In the genomic region with DNA sequence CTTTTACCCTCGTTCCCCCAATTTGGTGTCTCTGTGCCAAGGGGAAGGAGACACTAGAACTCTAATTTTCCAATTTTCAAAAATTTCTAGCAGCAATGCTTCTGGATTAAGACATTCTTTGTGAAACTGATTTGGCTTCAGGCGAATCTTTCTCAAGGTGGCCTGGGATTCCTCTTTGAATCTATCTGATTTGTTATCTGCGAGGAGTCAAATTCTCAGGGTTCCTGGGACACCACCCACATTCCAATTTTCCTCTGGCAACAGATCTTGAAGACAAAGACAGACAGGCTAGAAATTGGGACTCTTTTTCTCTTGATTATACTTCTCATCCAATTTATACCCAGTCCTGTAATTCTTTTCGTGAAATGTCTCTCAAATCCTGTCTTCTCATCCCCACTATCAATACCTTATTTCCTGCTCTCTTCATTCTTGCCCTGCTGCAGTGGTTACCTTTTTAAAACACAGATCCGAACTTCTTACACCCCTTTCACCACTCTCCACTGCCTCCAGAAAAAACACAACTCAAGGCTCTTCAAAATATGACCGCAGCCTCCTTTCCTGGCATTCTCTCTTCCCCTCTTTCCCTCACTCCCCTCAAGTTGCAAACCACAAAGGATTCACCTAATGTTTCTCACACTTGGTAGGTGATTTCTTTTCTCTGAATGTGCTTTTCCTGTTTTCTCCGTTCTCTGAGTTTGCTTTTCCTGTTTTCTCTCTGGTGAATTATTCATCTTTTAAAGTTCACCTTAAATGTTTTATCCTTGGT, we compare ENCODE assay signal across 2 cellular contexts.
TF ChIP-seq lines count a peak whose summit lies in the region.

No MANE protein-coding gene starts in this region.

TF ChIP-seq in IMR-90, 13 proteins besides CTCF, POLR2A, EP300 and RAD21:
- no peak for TF ChIP-seq RCOR1 (IDR thresholded peaks at IDR 0.05; ENCODE audit: insufficient replicate concordance, low read length)
- no peak for TF ChIP-seq RFX5 (IDR thresholded peaks at IDR 0.05; ENCODE audit: low read depth, low read length)
- no peak for TF ChIP-seq FOS (IDR thresholded peaks at IDR 0.05; ENCODE audit: low read depth, low read length)
- TF ChIP-seq CHD1 (IDR thresholded peaks at IDR 0.05; ENCODE audit: low read depth, low read length), result no peak
- TF ChIP-seq, protein P1, sequence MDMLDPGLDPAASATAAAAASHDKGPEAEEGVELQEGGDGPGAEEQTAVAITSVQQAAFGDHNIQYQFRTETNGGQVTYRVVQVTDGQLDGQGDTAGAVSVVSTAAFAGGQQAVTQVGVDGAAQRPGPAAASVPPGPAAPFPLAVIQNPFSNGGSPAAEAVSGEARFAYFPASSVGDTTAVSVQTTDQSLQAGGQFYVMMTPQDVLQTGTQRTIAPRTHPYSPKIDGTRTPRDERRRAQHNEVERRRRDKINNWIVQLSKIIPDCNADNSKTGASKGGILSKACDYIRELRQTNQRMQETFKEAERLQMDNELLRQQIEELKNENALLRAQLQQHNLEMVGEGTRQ (IDR thresholded peaks at IDR 0.05; ENCODE audit: low read depth, low read length), result no peak
- TF ChIP-seq MAZ (IDR thresholded peaks at IDR 0.05; ENCODE audit: borderline replicate concordance, low read depth, low read length), result no peak
- TF ChIP-seq MAFK (IDR thresholded peaks at IDR 0.05; ENCODE audit: low read depth, low read length), result no peak

TF ChIP-seq in SK-N-SH treated with all-trans-retinoic acid at 6 μM for 48 hours, 23 proteins besides CTCF, POLR2A, EP300 and RAD21:
- no peak for TF ChIP-seq CSDC2 (CRISPR knock-in tag; IDR thresholded peaks at IDR 0.05)
- TF ChIP-seq, protein P2, sequence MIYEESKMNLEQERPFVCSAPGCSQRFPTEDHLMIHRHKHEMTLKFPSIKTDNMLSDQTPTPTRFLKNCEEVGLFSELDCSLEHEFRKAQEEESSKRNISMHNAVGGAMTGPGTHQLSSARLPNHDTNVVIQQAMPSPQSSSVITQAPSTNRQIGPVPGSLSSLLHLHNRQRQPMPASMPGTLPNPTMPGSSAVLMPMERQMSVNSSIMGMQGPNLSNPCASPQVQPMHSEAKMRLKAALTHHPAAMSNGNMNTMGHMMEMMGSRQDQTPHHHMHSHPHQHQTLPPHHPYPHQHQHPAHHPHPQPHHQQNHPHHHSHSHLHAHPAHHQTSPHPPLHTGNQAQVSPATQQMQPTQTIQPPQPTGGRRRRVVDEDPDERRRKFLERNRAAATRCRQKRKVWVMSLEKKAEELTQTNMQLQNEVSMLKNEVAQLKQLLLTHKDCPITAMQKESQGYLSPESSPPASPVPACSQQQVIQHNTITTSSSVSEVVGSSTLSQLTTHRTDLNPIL (CRISPR knock-in tag; IDR thresholded peaks at IDR 0.05; ENCODE audit: low read depth), result no peak
- TF ChIP-seq, protein P3, sequence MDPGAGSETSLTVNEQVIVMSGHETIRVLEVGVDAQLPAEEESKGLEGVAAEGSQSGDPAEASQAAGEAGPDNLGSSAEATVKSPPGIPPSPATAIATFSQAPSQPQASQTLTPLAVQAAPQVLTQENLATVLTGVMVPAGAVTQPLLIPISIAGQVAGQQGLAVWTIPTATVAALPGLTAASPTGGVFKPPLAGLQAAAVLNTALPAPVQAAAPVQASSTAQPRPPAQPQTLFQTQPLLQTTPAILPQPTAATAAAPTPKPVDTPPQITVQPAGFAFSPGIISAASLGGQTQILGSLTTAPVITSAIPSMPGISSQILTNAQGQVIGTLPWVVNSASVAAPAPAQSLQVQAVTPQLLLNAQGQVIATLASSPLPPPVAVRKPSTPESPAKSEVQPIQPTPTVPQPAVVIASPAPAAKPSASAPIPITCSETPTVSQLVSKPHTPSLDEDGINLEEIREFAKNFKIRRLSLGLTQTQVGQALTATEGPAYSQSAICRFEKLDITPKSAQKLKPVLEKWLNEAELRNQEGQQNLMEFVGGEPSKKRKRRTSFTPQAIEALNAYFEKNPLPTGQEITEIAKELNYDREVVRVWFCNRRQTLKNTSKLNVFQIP (CRISPR knock-in tag; IDR thresholded peaks at IDR 0.05; ENCODE audit: borderline replicate concordance, low read depth), result no peak
- no peak for TF ChIP-seq TCF4 (CRISPR knock-in tag; IDR thresholded peaks at IDR 0.05; ENCODE audit: borderline replicate concordance)
- TF ChIP-seq ISL1 (CRISPR knock-in tag; IDR thresholded peaks at IDR 0.05), result no peak
- TF ChIP-seq ZNF565 (CRISPR knock-in tag; conservative IDR thresholded peaks at IDR 0.05; ENCODE audit: low read depth), result no peak
- TF ChIP-seq ESRRG (CRISPR knock-in tag; IDR thresholded peaks at IDR 0.05), result no peak
- TF ChIP-seq PATZ1 (CRISPR knock-in tag; IDR thresholded peaks at IDR 0.05; ENCODE audit: borderline replicate concordance), result no peak
- no peak for TF ChIP-seq ARNTL (CRISPR knock-in tag; IDR thresholded peaks at IDR 0.05; ENCODE audit: borderline replicate concordance, low read depth)
- TF ChIP-seq RARB (CRISPR knock-in tag; IDR thresholded peaks at IDR 0.05), result no peak
- TF ChIP-seq TSHZ2 (CRISPR knock-in tag; IDR thresholded peaks at IDR 0.05), result no peak
- TF ChIP-seq SNAI2 (CRISPR knock-in tag; IDR thresholded peaks at IDR 0.05), result no peak
- no peak for TF ChIP-seq PPARA (CRISPR knock-in tag; IDR thresholded peaks at IDR 0.05; ENCODE audit: borderline replicate concordance)
- no peak for TF ChIP-seq ZNF70 (CRISPR knock-in tag; IDR thresholded peaks at IDR 0.05)
